Comparison of ENCODE assay signal across 17 cellular contexts in the genomic region with DNA sequence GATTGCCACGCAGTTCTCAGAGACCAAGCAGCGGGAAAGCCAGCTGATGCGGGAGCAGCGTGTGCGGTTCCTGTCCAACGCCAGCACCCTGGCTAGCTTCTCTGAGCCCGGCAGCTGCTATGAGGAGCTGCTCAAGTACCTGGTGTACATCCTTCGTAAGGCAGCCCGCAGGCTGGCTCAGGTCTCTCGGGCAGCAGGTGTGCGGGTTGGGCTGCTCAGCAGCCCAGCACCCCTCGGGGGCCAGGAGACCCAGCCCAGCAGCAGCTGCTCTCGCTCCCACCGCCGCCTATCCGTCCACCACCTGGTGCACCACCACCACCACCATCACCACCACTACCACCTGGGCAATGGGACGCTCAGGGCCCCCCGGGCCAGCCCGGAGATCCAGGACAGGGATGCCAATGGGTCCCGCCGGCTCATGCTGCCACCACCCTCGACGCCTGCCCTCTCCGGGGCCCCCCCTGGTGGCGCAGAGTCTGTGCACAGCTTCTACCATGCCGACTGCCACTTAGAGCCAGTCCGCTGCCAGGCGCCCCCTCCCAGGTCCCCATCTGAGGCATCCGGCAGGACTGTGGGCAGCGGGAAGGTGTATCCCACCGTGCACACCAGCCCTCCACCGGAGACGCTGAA. TPM values are rescaled to one million over a fixed set of nuclear protein-coding genes. Genes with fewer than 3 reads are reported as not detected.
DNase-seq lines count a peak whose midpoint lies in the region; ATAC-seq and TF ChIP-seq lines count a peak whose summit lies in the region.
"Had no signal": no experiment of that assay in that cellular context is flagged by ENCODE, and none has a peak within 500 bp of the region (broad histone marks: within the 10 kb centered on the region; RNA-seq: fewer than 3 reads in every experiment).

No MANE protein-coding gene starts in this region.

- no peaks in the 10 kb centered on the region for H3K36me3 ChIP-seq in breast epithelium
- H3K36me3 ChIP-seq in Karpas-422 (ENCODE audit: insufficient read depth, low read length): no peaks in the 10 kb centered on the region
- H3K36me3 ChIP-seq in OCI-LY1 (ENCODE audit: insufficient read depth, low read length): no peaks in the 10 kb centered on the region
- H3K36me3 ChIP-seq: MG63 had no signal

- H3K9me3 Mint-ChIP-seq in MCF 10A (ENCODE audit: unreplicated experiment): no peaks in the 10 kb centered on the region
- H3K9me3 Mint-ChIP-seq in stimulated activated memory B cell treated with anti-CD40 and anti-IgM and Interleukin-4, amounts not matched to agents 10 μg/mL and 1 μg/mL and 100 μg/mL, for 72 hours: no peaks in the 10 kb centered on the region
- no peaks in the 10 kb centered on the region for H3K9me3 Mint-ChIP-seq in activated T-helper 2 cell treated with anti-CD3 and anti-CD28 coated beads, Interferon-gamma antibody, Interleukin-2, Interleukin-4, amounts not matched to agents 10 μg/mL and 5 μg/mL and 100 μg/mL, durations not matched to agents 14 hours and 24 hours and 36 hours
- peaks cover 10% of the 10 kb centered on the region for H3K9me3 Mint-ChIP-seq in glutamatergic neuron (ENCODE audit: unreplicated experiment)
- H3K9me3 Mint-ChIP-seq: naive thymus-derived CD8-positive, alpha-beta T cell had no signal

- H3K27me3 Mint-ChIP-seq in MCF 10A (ENCODE audit: insufficient read depth, unreplicated experiment): peaks cover 23% of the 10 kb centered on the region
- peaks cover 78% of the 10 kb centered on the region for H3K27me3 Mint-ChIP-seq in stimulated activated memory B cell treated with anti-CD40 and anti-IgM and Interleukin-4, amounts not matched to agents 10 μg/mL and 1 μg/mL and 100 μg/mL, for 72 hours
- peaks cover 6% of the 10 kb centered on the region for H3K27me3 Mint-ChIP-seq in activated T-helper 2 cell treated with anti-CD3 and anti-CD28 coated beads, Interferon-gamma antibody, Interleukin-2, Interleukin-4, amounts not matched to agents 10 μg/mL and 5 μg/mL and 100 μg/mL, durations not matched to agents 14 hours and 24 hours and 36 hours (ENCODE audit: low read depth)
- peaks cover 13% of the 10 kb centered on the region for H3K27me3 Mint-ChIP-seq in glutamatergic neuron (ENCODE audit: unreplicated experiment)

- H3F3A ChIP-seq in OCI-LY1 (ENCODE audit: insufficient read depth, low read length): no peaks in the 10 kb centered on the region

- no peak for TF ChIP-seq POLR2A in breast epithelium (IDR thresholded peaks at IDR 0.05)

- H3K27ac Mint-ChIP-seq in MCF 10A (ENCODE audit: low read depth, unreplicated experiment): no peak overlapping the region
- H3K27ac Mint-ChIP-seq in stimulated activated memory B cell treated with anti-CD40 and anti-IgM and Interleukin-4, amounts not matched to agents 10 μg/mL and 1 μg/mL and 100 μg/mL, for 72 hours: no peak overlapping the region
- no peak overlapping the region for H3K27ac Mint-ChIP-seq in activated T-helper 2 cell treated with anti-CD3 and anti-CD28 coated beads, Interferon-gamma antibody, Interleukin-2, Interleukin-4, amounts not matched to agents 10 μg/mL and 5 μg/mL and 100 μg/mL, durations not matched to agents 14 hours and 24 hours and 36 hours
- no peak overlapping the region for H3K27ac Mint-ChIP-seq in glutamatergic neuron (ENCODE audit: unreplicated experiment)
- H3K27ac Mint-ChIP-seq: naive thymus-derived CD8-positive, alpha-beta T cell; progenitor cell of endocrine pancreas had no signal

- no TSS peak for BruUV-seq in MCF 10A (replicated peaks; lab: Mats Ljungman, UMichigan)

- H3K4me3 Mint-ChIP-seq in MCF 10A (ENCODE audit: unreplicated experiment) (no peak overlapping the region), glutamatergic neuron (ENCODE audit: unreplicated experiment) (no peak overlapping the region)
- no peak overlapping the region for H3K4me3 Mint-ChIP-seq in stimulated activated memory B cell treated with anti-CD40 and anti-IgM and Interleukin-4, amounts not matched to agents 10 μg/mL and 1 μg/mL and 100 μg/mL, for 72 hours
- H3K4me3 Mint-ChIP-seq in activated T-helper 2 cell treated with anti-CD3 and anti-CD28 coated beads, Interferon-gamma antibody, Interleukin-2, Interleukin-4, amounts not matched to agents 10 μg/mL and 5 μg/mL and 100 μg/mL, durations not matched to agents 14 hours and 24 hours and 36 hours (ENCODE audit: low read depth): no peak overlapping the region
- H3K4me3 Mint-ChIP-seq: naive thymus-derived CD8-positive, alpha-beta T cell had no signal

- POLR2A ChIA-PET in MCF 10A (lab: Yijun Ruan, JAX): interaction anchor here (0.7 to 1.0 kb wide), 3 partner anchors 9 to 59 kb away, joined by 3 read pairs; no protein-coding TSS in a partner anchor

- H3K4me3 ChIP-seq in breast epithelium (no peak overlapping the region), Karpas-422 (ENCODE audit: low read length) (no peak overlapping the region), OCI-LY1 (ENCODE audit: low read depth, low read length, poor library complexity, severe bottlenecking) (no peak overlapping the region)
- H3K4me3 ChIP-seq: MG63 had no signal

- no peak overlapping the region for H2AFZ ChIP-seq in Karpas-422 (ENCODE audit: low read length)
- no peak overlapping the region for H2AFZ ChIP-seq in OCI-LY1 (ENCODE audit: low read length)

- intact Hi-C loops in MCF 10A (cut with micrococcal nuclease): no loop called here
- intact Hi-C loops in breast epithelium (cut with DNase I; ENCODE audit: low total_unique reads): no loop called here
- intact Hi-C loops in activated T-helper 2 cell treated with anti-CD3 and anti-CD28 coated beads, Interferon-gamma antibody, Interleukin-2, Interleukin-4, amounts not matched to agents 10 μg/mL and 5 μg/mL and 100 μg/mL, durations not matched to agents 14 hours and 24 hours and 36 hours (cut with micrococcal nuclease): no loop called here

- H3K9me3 ChIP-seq in breast epithelium (no peaks in the 10 kb centered on the region), Karpas-422 (ENCODE audit: low read length) (no peaks in the 10 kb centered on the region), OCI-LY1 (ENCODE audit: low read length) (no peaks in the 10 kb centered on the region)
- H3K9me3 ChIP-seq: MG63 had no signal

- no peaks in the 10 kb centered on the region for H3K9me2 ChIP-seq in Karpas-422 (replicated peaks; ENCODE audit: insufficient read depth, low read length)
- H3K9me2 ChIP-seq in OCI-LY1 (ENCODE audit: low read depth, low read length): no peaks in the 10 kb centered on the region

- H3K27ac ChIP-seq in breast epithelium (no peak overlapping the region), Karpas-422 (ENCODE audit: low read length) (no peak overlapping the region), OCI-LY1 (ENCODE audit: low read depth, low read length, poor library complexity, severe bottlenecking) (no peak overlapping the region)

- H3K79me2 ChIP-seq in Karpas-422 (ENCODE audit: low read length): no peaks in the 10 kb centered on the region
- no peaks in the 10 kb centered on the region for H3K79me2 ChIP-seq in OCI-LY1 (ENCODE audit: insufficient read depth, low read length)

- peak; percentile 9 for ATAC-seq in stimulated activated memory B cell treated with anti-CD40 and anti-IgM and Interleukin-4, amounts not matched to agents 10 μg/mL and 1 μg/mL and 100 μg/mL, for 72 hours
- ATAC-seq: naive thymus-derived CD8-positive, alpha-beta T cell had no signal

- H3K36me3 Mint-ChIP-seq in MCF 10A (ENCODE audit: insufficient read depth, unreplicated experiment): no peaks in the 10 kb centered on the region
- no peaks in the 10 kb centered on the region for H3K36me3 Mint-ChIP-seq in stimulated activated memory B cell treated with anti-CD40 and anti-IgM and Interleukin-4, amounts not matched to agents 10 μg/mL and 1 μg/mL and 100 μg/mL, for 72 hours
- no peaks in the 10 kb centered on the region for H3K36me3 Mint-ChIP-seq in activated T-helper 2 cell treated with anti-CD3 and anti-CD28 coated beads, Interferon-gamma antibody, Interleukin-2, Interleukin-4, amounts not matched to agents 10 μg/mL and 5 μg/mL and 100 μg/mL, durations not matched to agents 14 hours and 24 hours and 36 hours (ENCODE audit: low read depth)
- H3K36me3 Mint-ChIP-seq in glutamatergic neuron (ENCODE audit: unreplicated experiment): peaks cover 3% of the 10 kb centered on the region
- H3K36me3 Mint-ChIP-seq: naive thymus-derived CD8-positive, alpha-beta T cell had no signal

- H3K4me1 Mint-ChIP-seq in MCF 10A (ENCODE audit: insufficient read depth, unreplicated experiment): no peaks in the 10 kb centered on the region
- H3K4me1 Mint-ChIP-seq in stimulated activated memory B cell treated with anti-CD40 and anti-IgM and Interleukin-4, amounts not matched to agents 10 μg/mL and 1 μg/mL and 100 μg/mL, for 72 hours: no peaks in the 10 kb centered on the region
- H3K4me1 Mint-ChIP-seq in activated T-helper 2 cell treated with anti-CD3 and anti-CD28 coated beads, Interferon-gamma antibody, Interleukin-2, Interleukin-4, amounts not matched to agents 10 μg/mL and 5 μg/mL and 100 μg/mL, durations not matched to agents 14 hours and 24 hours and 36 hours (ENCODE audit: low read depth): no peaks in the 10 kb centered on the region
- H3K4me1 Mint-ChIP-seq in glutamatergic neuron (ENCODE audit: low read depth, unreplicated experiment): peaks cover 10% of the 10 kb centered on the region

- TF ChIP-seq CTCF in MCF 10A (IDR thresholded peaks at IDR 0.05; ENCODE audit: unreplicated experiment) (peak; percentile 14), breast epithelium (IDR thresholded peaks at IDR 0.05) (no peak), OCI-LY1 (IDR thresholded peaks at IDR 0.05; ENCODE audit: low read length) (peak; percentile 16; the same call in 1 of the 2 replicates), glutamatergic neuron (IDR thresholded peaks at IDR 0.05; ENCODE audit: partially characterized antibody, unreplicated experiment) (no peak)

- H3K4me1 ChIP-seq in breast epithelium (no peaks in the 10 kb centered on the region), Karpas-422 (ENCODE audit: low read length) (no peaks in the 10 kb centered on the region), OCI-LY1 (ENCODE audit: insufficient read depth, low read length, severe bottlenecking) (no peaks in the 10 kb centered on the region)

- no peak overlapping the region for H3K4me2 ChIP-seq in Karpas-422 (ENCODE audit: low read depth, low read length, poor library complexity, severe bottlenecking)
- no peak overlapping the region for H3K4me2 ChIP-seq in OCI-LY1 (ENCODE audit: low read length)

- CTCF ChIA-PET in MCF 10A (lab: Yijun Ruan, JAX): interaction anchor here (1.7 kb wide), 1 partner anchor 20 kb away, joined by 3 read pairs; no protein-coding TSS in a partner anchor

- no peaks in the 10 kb centered on the region; the same call in 1 of the 2 replicates for H4K20me1 ChIP-seq in Karpas-422 (ENCODE audit: insufficient read depth, low read depth, low read length)
- H4K20me1 ChIP-seq in OCI-LY1 (ENCODE audit: insufficient read depth, low read length): no peaks in the 10 kb centered on the region

- H3K27me3 ChIP-seq in breast epithelium (no peaks in the 10 kb centered on the region), Karpas-422 (ENCODE audit: low read length) (no peaks in the 10 kb centered on the region), OCI-LY1 (ENCODE audit: insufficient read depth, low read length) (peaks cover 3% of the 10 kb centered on the region; the same call in 1 of the 2 replicates)
- H3K27me3 ChIP-seq: MG63 had no signal

- DNase-seq in MCF 10A (ENCODE audit: unreplicated experiment) (no peak), breast epithelium (ENCODE audit: low spot score in 2 of 2) (no peak), Karpas-422 (peak; percentile 55), SW 1271 (lab: John Stamatoyannopoulos, UW) (no peak), glutamatergic neuron (no peak)
- DNase-seq in activated T-helper 2 cell treated with anti-CD3 and anti-CD28 coated beads, Interferon-gamma antibody, Interleukin-2, Interleukin-4, amounts not matched to agents 10 μg/mL and 5 μg/mL and 100 μg/mL, durations not matched to agents 14 hours and 24 hours and 36 hours (ENCODE audit: low spot score): no peak
- DNase-seq: activated naive CD4-positive, alpha-beta T cell treated with Interleukin-2 at 50 U/mL for 16 hours; C1 segment of cervical spinal cord; MG63; naive thymus-derived CD8-positive, alpha-beta T cell; NCI-H446; substantia nigra had no signal

- H3K9ac ChIP-seq in Karpas-422 (ENCODE audit: low read length): no peak overlapping the region
- H3K9ac ChIP-seq in OCI-LY1 (ENCODE audit: low read length): no peak overlapping the region

RNA-seq across cellular contexts. Expression of a gene that starts 15.2 kb away (rescaled TPM):
- total RNA-seq in MCF 10A (2022): not detected in 2 replicates
- 1 to 10 TPM in 2 of 3 donors, under 1 TPM in 1; 0.32 to 2.6 (median 2.3) TPM for total RNA-seq in breast epithelium
- total RNA-seq in Karpas-422 (2014; rRNA removed; shearing (Covaris generic); ENCODE audit: low replicate concordance): not detected in 2 replicates
- total RNA-seq in activated T-helper 2 cell treated with anti-CD3 and anti-CD28 coated beads, Interferon-gamma antibody, Interleukin-2, Interleukin-4, amounts not matched to agents 10 μg/mL and 5 μg/mL and 100 μg/mL, durations not matched to agents 14 hours and 24 hours and 36 hours: not detected in 2 replicates
- total RNA-seq in glutamatergic neuron (ENCODE audit: unreplicated experiment): 2.2 TPM
- total RNA-seq: lung microvascular endothelial cell had no signal

RNA-seq across cellular contexts. Expression of a gene that starts 28.7 kb away (rescaled TPM):
- total RNA-seq in MCF 10A (2022) (35.3 and 39.4 TPM in 2 replicates), breast epithelium (10 to 100 TPM; 52.4 to 62.3 (median 58.4) TPM), glutamatergic neuron (ENCODE audit: unreplicated experiment) (14.0 TPM)
- 38.8 and 76.8 TPM in 2 replicates for total RNA-seq in Karpas-422 (2014; rRNA removed; shearing (Covaris generic); ENCODE audit: low replicate concordance)
- total RNA-seq in activated T-helper 2 cell treated with anti-CD3 and anti-CD28 coated beads, Interferon-gamma antibody, Interleukin-2, Interleukin-4, amounts not matched to agents 10 μg/mL and 5 μg/mL and 100 μg/mL, durations not matched to agents 14 hours and 24 hours and 36 hours: 30.5 and 31.0 TPM in 2 replicates

RNA-seq across cellular contexts. Expression of a gene that starts 43.2 kb away (rescaled TPM):
- total RNA-seq in MCF 10A (2022) (2.1 and 4.4 TPM in 2 replicates), breast epithelium (10 to 100 TPM in 1 of 3 donors, 1 to 10 TPM in 1, not detected in 1; 8.2 to 32.8 TPM), glutamatergic neuron (ENCODE audit: unreplicated experiment) (0.12 TPM)
- not detected in 2 replicates for total RNA-seq in Karpas-422 (2014; rRNA removed; shearing (Covaris generic); ENCODE audit: low replicate concordance)
- total RNA-seq in activated T-helper 2 cell treated with anti-CD3 and anti-CD28 coated beads, Interferon-gamma antibody, Interleukin-2, Interleukin-4, amounts not matched to agents 10 μg/mL and 5 μg/mL and 100 μg/mL, durations not matched to agents 14 hours and 24 hours and 36 hours: not detected in 2 replicates
- total RNA-seq: HT1080; lung microvascular endothelial cell; naive thymus-derived CD8-positive, alpha-beta T cell had no signal

RNA-seq across cellular contexts. Expression of a gene that starts 59.0 kb away (rescaled TPM):
- total RNA-seq in MCF 10A (2022) (209 and 293 TPM in 2 replicates), breast epithelium (100 to 1,000 TPM in 1 of 3 donors, 10 to 100 TPM in 1, 1 to 10 TPM in 1; 6.1 to 122 (median 81.0) TPM), glutamatergic neuron (ENCODE audit: unreplicated experiment) (not detected)
- total RNA-seq in Karpas-422 (2014; rRNA removed; shearing (Covaris generic); ENCODE audit: low replicate concordance): not detected in 2 replicates
- total RNA-seq in activated T-helper 2 cell treated with anti-CD3 and anti-CD28 coated beads, Interferon-gamma antibody, Interleukin-2, Interleukin-4, amounts not matched to agents 10 μg/mL and 5 μg/mL and 100 μg/mL, durations not matched to agents 14 hours and 24 hours and 36 hours: not detected in 2 replicates

Comparison
In these comparisons a context has a peak if more than half of its experiments do, and no peak if none do; other contexts are left out.
1. CTCF ChIP-seq: peak in MCF 10A (single experiment) and OCI-LY1 (single experiment); none in breast epithelium (0 of 3) and glutamatergic neuron (single experiment).